ENCODE assay signal across 8 cellular contexts in the genomic region with DNA sequence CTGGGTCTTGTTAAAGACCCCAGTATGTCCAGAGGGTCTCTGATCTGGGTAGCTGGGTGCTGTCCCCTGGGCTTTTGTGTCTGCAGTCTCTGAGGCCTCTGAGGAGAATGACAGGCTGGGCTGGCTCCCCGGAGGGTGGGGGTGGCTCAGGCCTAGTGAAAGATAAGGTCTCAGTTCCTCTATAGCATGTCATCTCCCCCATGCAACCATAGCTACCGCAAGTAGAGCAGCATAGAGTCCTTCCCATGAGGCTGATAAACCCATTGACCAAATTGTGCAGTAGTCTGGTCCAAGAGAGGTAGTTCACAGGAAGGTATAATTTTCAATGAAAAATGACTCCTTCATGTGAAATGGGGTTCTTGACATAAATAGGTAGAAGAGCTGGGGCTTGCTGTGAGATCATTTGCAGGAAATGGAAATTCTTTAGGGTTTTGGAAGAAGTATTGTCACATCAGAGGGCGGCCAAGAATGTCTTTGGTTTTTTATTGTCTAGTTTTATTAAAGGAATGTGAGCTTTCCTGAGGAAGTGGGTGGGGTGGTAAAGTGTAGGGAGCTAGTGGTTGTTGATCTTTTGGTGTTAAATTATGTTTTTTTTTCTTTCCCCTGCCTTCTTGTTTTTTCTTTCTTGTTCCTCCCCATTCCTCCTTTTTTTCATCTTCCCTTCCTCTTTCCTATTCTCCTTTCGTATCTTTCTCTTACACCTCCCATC. TPM values are rescaled to one million over a fixed set of nuclear protein-coding genes. Genes with fewer than 3 reads are reported as not detected.
DNase-seq lines count a peak whose midpoint lies in the region; ATAC-seq and TF ChIP-seq lines count a peak whose summit lies in the region.

No MANE protein-coding gene starts in this region.

- no peak overlapping the region for H4K8ac ChIP-seq in H9 (replicated peaks; ENCODE audit: insufficient read length, low read depth, low read length)

- no peak for TF ChIP-seq EP300 in upper lobe of left lung (IDR thresholded peaks at IDR 0.05)

- H2BK20ac ChIP-seq in H9 (ENCODE audit: low read depth, low read length, poor library complexity, severe bottlenecking) = no peak overlapping the region

- H3K4me1 Mint-ChIP-seq in H9 = peaks cover 4 to 10% of the 10 kb centered on the region in 2 experiments; a peak in 3 of 4 replicates

- no peak overlapping the region for H3K18ac ChIP-seq in H9 (ENCODE audit: insufficient read length, low read depth, low read length)

- H3T11ph ChIP-seq in H9 (ENCODE audit: low read length) = no peak overlapping the region

- no peak overlapping the region for H4K5ac ChIP-seq in H9 (ENCODE audit: insufficient read length, low read depth, low read length)

- H2BK5ac ChIP-seq in H9 (ENCODE audit: insufficient read length, low read length) = no peak overlapping the region

- H3K27me3 Mint-ChIP-seq in H9 (ENCODE audit: low read depth) = no peaks in the 10 kb centered on the region; the same call in 1 of the 2 replicates

- no peak overlapping the region for H3K4me3 Mint-ChIP-seq in H9

- H3K9me3 ChIP-seq in heart right ventricle = no peaks in the 10 kb centered on the region
- no peaks in the 10 kb centered on the region for H3K9me3 ChIP-seq in left lung
- no peaks in the 10 kb centered on the region for H3K9me3 ChIP-seq in upper lobe of left lung
- H3K9me3 ChIP-seq in H9 (ENCODE audit: control insufficient read depth, low read depth, low read length) = peaks cover 5% of the 10 kb centered on the region

- no peak overlapping the region for H2BK15ac ChIP-seq in H9 (ENCODE audit: low read depth, low read length)

- H3K4me1 ChIP-seq in heart right ventricle (peaks cover 35 to 75% (median 67%) of the 10 kb centered on the region in 9 donors), left lung (peaks cover 13 to 52% of the 10 kb centered on the region in 2 donors), upper lobe of left lung (peaks cover 26 to 55% (median 46%) of the 10 kb centered on the region in 4 donors), H9 (ENCODE audit: insufficient read depth, low read length) (no peaks in the 10 kb centered on the region)

- no peak for TF ChIP-seq POLR2A in upper lobe of left lung (IDR thresholded peaks at IDR 0.05)

- no peak for TF ChIP-seq CTCF in heart right ventricle (IDR thresholded peaks at IDR 0.05)
- no peak for TF ChIP-seq CTCF in left lung (IDR thresholded peaks at IDR 0.05)
- TF ChIP-seq CTCF in upper lobe of left lung (IDR thresholded peaks at IDR 0.05) = no peak
- no peak for TF ChIP-seq CTCF in H9 (conservative IDR thresholded peaks at IDR 0.05)

- no peak overlapping the region for H3K4ac ChIP-seq in H9 (ENCODE audit: low read depth, low read length)

- H3K27ac ChIP-seq in heart right ventricle = peak overlapping the region; percentile 56 to 88 (median 78)
- peak overlapping the region; percentile 10 to 56 for H3K27ac ChIP-seq in left lung
- H3K27ac ChIP-seq in upper lobe of left lung = peak overlapping the region; percentile 44 to 76 (median 66)
- H3K27ac ChIP-seq in H9 (ENCODE audit: insufficient read length, low read depth, low read length) = no peak overlapping the region

- no peak overlapping the region for H3K14ac ChIP-seq in H9 (ENCODE audit: insufficient read depth, low read length)

- no peak overlapping the region for H2BK120ac ChIP-seq in H9 (ENCODE audit: low read depth, low read length, poor library complexity, severe bottlenecking)

- 0 out of 2 replicates have a peak, but pooled peaks cover 2% of the 10 kb centered on the region for H3K79me2 ChIP-seq in H9 (ENCODE audit: insufficient read depth, low read length)

- H3K23me2 ChIP-seq in H9 (ENCODE audit: insufficient read length, low read depth, low read length, poor library complexity, severe bottlenecking) = no peaks in the 10 kb centered on the region

- H3K79me1 ChIP-seq in H9 (ENCODE audit: insufficient read depth, low read depth, low read length, poor library complexity, severe bottlenecking) = no peaks in the 10 kb centered on the region

- H3K27ac Mint-ChIP-seq in H9 = peak overlapping the region in 1 of 3 experiments; percentile 39; a peak in 2 of 7 replicates

- H3K36me3 ChIP-seq in heart right ventricle = peaks cover 0 to 73% (median 36%) of the 10 kb centered on the region in 9 donors
- H3K36me3 ChIP-seq in left lung = peaks cover 0 to 59% of the 10 kb centered on the region in 2 donors
- peaks cover 0 to 51% (median 27%) of the 10 kb centered on the region in 4 donors for H3K36me3 ChIP-seq in upper lobe of left lung

- no peak overlapping the region for H2AK5ac ChIP-seq in H9 (ENCODE audit: insufficient read length, low read length)

- DNase-seq in heart right ventricle (no peak), Right ventricle myocardium inferior (ENCODE audit: missing footprints) (no peak), left lung (no peak), upper lobe of left lung (no peak), NCI-H748 treated with DMSO at 0.1 percent for 48 hours (lab: John Stamatoyannopoulos, UW) (no peak), H9 (no peak)
- peak; percentile 52 to 55 for DNase-seq in activated CD4-positive, alpha-beta T cell treated with anti-CD3 and anti-CD28 coated beads, Interleukin-2, amount 50 U/mL, for 4 hours

- H3K9me3 Mint-ChIP-seq in H9 = no peaks in the 10 kb centered on the region

- no peak overlapping the region for H2BK12ac ChIP-seq in H9 (ENCODE audit: insufficient read length, low read depth, low read length)

- H3K23ac ChIP-seq in H9 (ENCODE audit: insufficient read length, low read depth, low read length) = no peak overlapping the region

- peaks cover 21 to 43% (median 23%) of the 10 kb centered on the region in 3 experiments; a peak in 6 of 7 replicates for H3K36me3 Mint-ChIP-seq in H9 (ENCODE audit: insufficient read depth in 1 of 3, low read depth in 3 of 3)

- H3K27me3 ChIP-seq in heart right ventricle (no peaks in the 10 kb centered on the region), left lung (no peaks in the 10 kb centered on the region), upper lobe of left lung (no peaks in the 10 kb centered on the region), H9 (ENCODE audit: insufficient read depth, low read length) (no peaks in the 10 kb centered on the region)

- peaks cover 2% of the 10 kb centered on the region for H4K20me1 ChIP-seq in H9 (ENCODE audit: control insufficient read depth, insufficient read depth, insufficient read length)

- H3K4me3 ChIP-seq in heart right ventricle = no peak overlapping the region
- H3K4me3 ChIP-seq in left lung = no peak overlapping the region
- no peak overlapping the region for H3K4me3 ChIP-seq in upper lobe of left lung

- H3K4me2 ChIP-seq in H9 (ENCODE audit: insufficient read depth, insufficient read length, low read length) = no peak overlapping the region

- WGBS in heart right ventricle, 2 donors = 44 to 55% methylated on average over 4 of the region's 4 CpGs
- 41% methylated on average over 3 to 4 of the region's 4 CpGs for WGBS in upper lobe of left lung, 2 donors
- WGBS in H9 (ENCODE audit: extremely low coverage, insufficient read length, low lambda C conversion rate) = 100% methylated on average over 1 of the region's 4 CpGs

- intact Hi-C loops in heart right ventricle (cut with DNase I) (loop anchor here in 1 of 10 donors (2.0 kb wide), 1 partner anchor 21 kb away; the partner anchor contains the start of genes PRMT7 and SLC7A6OS), Right ventricle myocardium inferior (cut with DNase I) (no loop called here), left lung (cut with DNase I) (no loop called here)

- H3K56ac ChIP-seq in H9 (ENCODE audit: insufficient read length, low read depth, low read length) = no peak overlapping the region

- H2AFZ ChIP-seq in H9 (ENCODE audit: low read length) = no peak overlapping the region

- H4K91ac ChIP-seq in H9 (ENCODE audit: insufficient read length, low read depth, low read length) = no peak overlapping the region

- H3K9ac ChIP-seq in H9 (ENCODE audit: extremely low read depth, insufficient read length, low read length) = no peak overlapping the region

- ATAC-seq in heart right ventricle (peak in 3 of 8 donors; percentile 29 to 43 (median 38)), Right ventricle myocardium inferior (no peak), HG03139 (IDR thresholded peaks at IDR 0.05; ENCODE audit: unreplicated experiment) (peak; percentile 68), left lung (no peak), upper lobe of left lung (ENCODE audit: low FRiP score in 2 of 2) (no peak)

RNA-seq across cellular contexts. Expression of gene SLC7A6OS, which starts 21.0 kb away (rescaled TPM):
- 10 to 100 TPM in 9 of 10 donors, 1 to 10 TPM in 1; 9.9 to 14.4 (median 12.8) TPM for total RNA-seq in heart right ventricle
- 1 to 10 TPM; 7.3 to 9.6 TPM for polyA plus RNA-seq in heart right ventricle
- 12.4 TPM for total RNA-seq in Right ventricle myocardium inferior
- total RNA-seq in left lung = 10 to 100 TPM; 11.7 to 17.0 TPM
- 10 to 100 TPM in 5 of 6 donors, 1 to 10 TPM in 1; 9.9 to 35.6 (median 18.5) TPM for total RNA-seq in upper lobe of left lung
- 21.1 and 24.5 TPM in 2 replicates for total RNA-seq in H9 (2021)

RNA-seq across cellular contexts. Expression of gene PRMT7, which starts 21.0 kb away (rescaled TPM):
- total RNA-seq in heart right ventricle (10 to 100 TPM; 22.0 to 39.2 (median 30.7) TPM), Right ventricle myocardium inferior (28.9 TPM), left lung (10 to 100 TPM; 29.0 to 35.4 TPM), upper lobe of left lung (100 to 1,000 TPM in 1 of 6 donors, 10 to 100 TPM in 5; 26.9 to 166 (median 38.8) TPM), H9 (2021) (56.6 and 57.8 TPM in 2 replicates)
- 10 to 100 TPM; 18.1 to 57.8 TPM for polyA plus RNA-seq in heart right ventricle

RNA-seq across cellular contexts. Expression of gene SLC7A6, which starts 25.4 kb away (rescaled TPM):
- 10 to 100 TPM; 28.4 to 59.2 (median 42.4) TPM for total RNA-seq in heart right ventricle
- 10 to 100 TPM; 22.6 to 85.6 TPM for polyA plus RNA-seq in heart right ventricle
- 33.7 TPM for total RNA-seq in Right ventricle myocardium inferior
- total RNA-seq in left lung = 10 to 100 TPM; 47.4 to 55.6 TPM
- 100 to 1,000 TPM in 1 of 6 donors, 10 to 100 TPM in 5; 44.9 to 109 (median 49.5) TPM for total RNA-seq in upper lobe of left lung
- total RNA-seq in H9 (2021) = 20.1 and 21.1 TPM in 2 replicates

RNA-seq across cellular contexts. Expression of gene PLA2G15, which starts 44.6 kb away (rescaled TPM):
- total RNA-seq in heart right ventricle (10 to 100 TPM; 31.0 to 62.1 (median 44.0) TPM), Right ventricle myocardium inferior (43.8 TPM), left lung (10 to 100 TPM; 34.5 to 35.1 TPM), upper lobe of left lung (10 to 100 TPM; 25.6 to 84.8 (median 57.5) TPM), H9 (2021) (11.0 TPM in 2 replicates)
- polyA plus RNA-seq in heart right ventricle = 10 to 100 TPM; 33.1 to 33.7 TPM

RNA-seq across cellular contexts. Expression of gene ESRP2, which starts 53.8 kb away (rescaled TPM):
- total RNA-seq in heart right ventricle (1 to 10 TPM in 1 of 10 donors, under 1 TPM in 9; 0.07 to 1.0 (median 0.44) TPM), Right ventricle myocardium inferior (0.41 TPM), left lung (10 to 100 TPM; 47.9 to 62.6 TPM), upper lobe of left lung (100 to 1,000 TPM in 1 of 6 donors, 10 to 100 TPM in 5; 54.2 to 102 (median 64.4) TPM), H9 (2021) (59.3 and 59.5 TPM in 2 replicates)
- polyA plus RNA-seq in heart right ventricle = under 1 TPM; 0.25 to 0.66 TPM

Comparison
In these comparisons a context has a peak if more than half of its experiments do, and no peak if none do; other contexts are left out.
1. DNase-seq: peak in activated CD4-positive, alpha-beta T cell treated with anti-CD3 and anti-CD28 coated beads, Interleukin-2, amount 50 U/mL, for 4 hours (2 of 2); none in heart right ventricle (0 of 2), Right ventricle myocardium inferior (single experiment), left lung (0 of 2), upper lobe of left lung (0 of 2), NCI-H748 treated with DMSO at 0.1 percent for 48 hours (single experiment) and H9 (single experiment).